Comparison of ENCODE assay signal across 28 cellular contexts in the genomic region with DNA sequence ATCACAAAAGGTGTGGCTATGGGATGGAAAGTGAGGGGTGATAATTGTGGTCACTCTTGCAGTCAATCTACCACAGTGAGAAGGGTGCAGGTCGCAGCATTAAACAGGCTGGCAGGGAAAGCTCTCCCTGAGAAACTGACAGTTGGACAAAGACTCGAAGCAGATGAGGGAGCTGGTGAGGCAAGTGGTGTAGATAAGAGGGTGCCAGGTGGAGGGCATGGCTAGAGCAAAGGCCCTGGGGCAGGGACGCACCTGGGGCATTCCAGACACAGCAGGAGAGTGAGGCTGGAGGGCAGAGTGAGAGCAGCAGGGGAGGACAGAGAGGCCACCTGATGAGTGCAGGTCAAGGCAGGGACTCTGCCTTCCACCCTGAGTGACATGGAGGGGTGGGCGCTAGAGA.
"Had no signal": no experiment of that assay in that cellular context is flagged by ENCODE, and none has a peak within 500 bp of the region (broad histone marks: within the 10 kb centered on the region; RNA-seq: fewer than 3 reads in every experiment).

No MANE protein-coding gene starts in this region.

- H3K36me3 ChIP-seq: colonic mucosa, esophagus squamous epithelium, gastrocnemius medialis, heart right ventricle, left lung had no signal

- DNase-seq: colonic mucosa; cortex of kidney; effector CD8-positive, alpha-beta T cell; effector memory CD8-positive, alpha-beta T cell; endodermal cell; erythroblast; esophagus squamous epithelium; foreskin fibroblast; foreskin melanocyte; gastrocnemius medialis; glutamatergic neuron; head of caudate nucleus; heart right ventricle; hippocampal formation; left cardiac atrium; left lung; left ventricle myocardium superior; mammary epithelial cell; mucosa of descending colon had no signal

- FAIRE-seq: endometrium, islet of Langerhans, keratinocyte had no signal

- H3K27me3 ChIP-seq: colonic mucosa had no signal

- H3K4me3 ChIP-seq: colonic mucosa, esophagus squamous epithelium, gastrocnemius medialis, heart right ventricle, left lung, lung, mucosa of descending colon had no signal

- H3K27ac ChIP-seq: colonic mucosa, epithelial cell of prostate, esophagus squamous epithelium, gastrocnemius medialis, heart right ventricle, left lung had no signal

- H3K36me3 Mint-ChIP-seq: memory B cell, mesothelial cell of epicardium had no signal

- H3K9me3 ChIP-seq: colonic mucosa, esophagus squamous epithelium, gastrocnemius medialis, left lung, mucosa of descending colon had no signal

- H3K4me1 ChIP-seq: colonic mucosa, gastrocnemius medialis, heart right ventricle, left lung had no signal

- H3K27ac Mint-ChIP-seq: dendritic cell treated with granulocyte-macrophage colony-stimulating factor and Interleukin-4, amounts not matched to agents 40 ng/mL and 50 ng/mL, for 4 days; effector memory CD8-positive, alpha-beta T cell; endodermal cell; memory B cell; mesothelial cell of epicardium had no signal

- H3K9me3 Mint-ChIP-seq: dendritic cell treated with granulocyte-macrophage colony-stimulating factor and Interleukin-4, amounts not matched to agents 40 ng/mL and 50 ng/mL, for 4 days; effector memory CD8-positive, alpha-beta T cell; endodermal cell; memory B cell; mesothelial cell of epicardium had no signal

- H3K4me3 Mint-ChIP-seq: dendritic cell treated with granulocyte-macrophage colony-stimulating factor and Interleukin-4, amounts not matched to agents 40 ng/mL and 50 ng/mL, for 4 days; effector memory CD8-positive, alpha-beta T cell; endodermal cell; memory B cell; mesothelial cell of epicardium had no signal

- ATAC-seq: effector memory CD8-positive, alpha-beta T cell; esophagus mucosa; gastrocnemius medialis; heart right ventricle; left cardiac atrium; left lung; left ventricle myocardium superior; mucosa of descending colon had no signal

- H3K4me1 Mint-ChIP-seq: endodermal cell, memory B cell, mesothelial cell of epicardium had no signal
